Comparison of ENCODE assay signal across 15 cellular contexts in the genomic region with DNA sequence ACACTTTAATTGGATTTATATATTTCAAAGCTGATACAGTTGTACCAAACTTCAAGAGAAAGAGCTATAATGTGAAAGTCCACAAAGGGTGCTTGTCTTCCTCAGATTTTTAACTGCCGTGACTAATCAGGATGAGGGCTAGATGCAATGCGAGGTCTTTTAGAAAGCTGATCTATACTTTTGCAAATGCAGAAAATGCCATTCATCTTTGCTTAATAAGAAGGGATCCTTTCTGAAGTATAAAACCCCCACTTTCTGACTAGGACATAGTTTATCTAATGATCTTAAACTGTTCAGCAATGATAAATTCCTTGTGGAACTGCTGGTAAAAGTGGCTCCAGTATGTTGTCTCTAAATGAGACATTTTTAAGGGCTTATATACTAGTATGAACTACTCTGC.
DNase-seq lines count a peak whose midpoint lies in the region; ATAC-seq and TF ChIP-seq lines count a peak whose summit lies in the region.
"Had no signal": no experiment of that assay in that cellular context is flagged by ENCODE, and none has a peak within 500 bp of the region (broad histone marks: within the 10 kb centered on the region; RNA-seq: fewer than 3 reads in every experiment).

No MANE protein-coding gene starts in this region.

- TF ChIP-seq CTCF in HFFc6 (IDR thresholded peaks at IDR 0.05) (no peak), nephron progenitor cell (IDR thresholded peaks at IDR 0.05) (no peak)

- H3K4me1 Mint-ChIP-seq in HFFc6 (ENCODE audit: low read depth) (peaks cover 48% of the 10 kb centered on the region), nephron progenitor cell (peaks cover 22% of the 10 kb centered on the region)
- H3K4me1 Mint-ChIP-seq in naive thymus-derived CD8-positive, alpha-beta T cell = no peaks in the 10 kb centered on the region
- H3K4me1 Mint-ChIP-seq: CD4-positive, CD25-positive, alpha-beta regulatory T cell had no signal

- H3K27me3 Mint-ChIP-seq in HFFc6 (ENCODE audit: insufficient read depth) (peaks cover 2% of the 10 kb centered on the region; the same call in 1 of the 2 replicates), nephron progenitor cell (ENCODE audit: low read depth, poor library complexity) (no peaks in the 10 kb centered on the region)
- peaks cover 2 to 13% (median 5%) of the 10 kb centered on the region in 5 donors for H3K27me3 Mint-ChIP-seq in naive thymus-derived CD8-positive, alpha-beta T cell

- H3K27ac Mint-ChIP-seq in HFFc6 (peak overlapping the region; percentile 55), nephron progenitor cell (no peak overlapping the region)
- H3K27ac Mint-ChIP-seq in naive thymus-derived CD8-positive, alpha-beta T cell = no peak overlapping the region
- H3K27ac Mint-ChIP-seq: CD4-positive, CD25-positive, alpha-beta regulatory T cell had no signal

- in situ Hi-C loops in SK-MEL-5 (cut with HindIII; ENCODE audit: low pct_unique_long_range_greater_than_20kb, low sequenced_read_pairs) = no loop called here

- H3K4me3 Mint-ChIP-seq in HFFc6 (peak overlapping the region; percentile 21; the same call in 1 of the 2 replicates), nephron progenitor cell (no peak overlapping the region)
- no peak overlapping the region for H3K4me3 Mint-ChIP-seq in naive thymus-derived CD8-positive, alpha-beta T cell
- H3K4me3 Mint-ChIP-seq: CD4-positive, CD25-positive, alpha-beta regulatory T cell had no signal

- H3K36me3 Mint-ChIP-seq in HFFc6 (ENCODE audit: low read depth) = peaks cover 6% of the 10 kb centered on the region
- peaks cover 0 to 5% (median 0%) of the 10 kb centered on the region in 3 donors for H3K36me3 Mint-ChIP-seq in naive thymus-derived CD8-positive, alpha-beta T cell
- no peaks in the 10 kb centered on the region for H3K36me3 Mint-ChIP-seq in nephron progenitor cell (ENCODE audit: low read depth)
- H3K36me3 Mint-ChIP-seq: CD4-positive, CD25-positive, alpha-beta regulatory T cell had no signal

- peak; percentile 56 for DNase-seq in COLO829 (ENCODE audit: low spot score)
- DNase-seq in HFFc6 = peak; percentile 11
- peak; percentile 63 for DNase-seq in SK-MEL-5 (ENCODE audit: low read depth, low spot score)
- DNase-seq in foreskin melanocyte = peak; percentile 90
- no peak for DNase-seq in naive thymus-derived CD8-positive, alpha-beta T cell
- no peak for DNase-seq in nephron progenitor cell
- DNase-seq in DMS153 treated with DMSO at 0.1 percent for 48 hours (lab: John Stamatoyannopoulos, UW; ENCODE audit: unreplicated experiment) = no peak
- no peak for DNase-seq in activated gamma-delta T cell treated with Interleukin-2 at 50 U/mL for 16 hours
- DNase-seq: 8988T; ACHN; Calu3; CD4-positive, CD25-positive, alpha-beta regulatory T cell; DMS79 treated with DMSO at 0.1 percent for 48 hours; GM23248; H7 had no signal

- H3K9me3 Mint-ChIP-seq in HFFc6 (no peaks in the 10 kb centered on the region; the same call in 1 of the 2 replicates), nephron progenitor cell (peaks cover 4% of the 10 kb centered on the region)
- H3K9me3 Mint-ChIP-seq in naive thymus-derived CD8-positive, alpha-beta T cell = peaks cover 0 to 5% (median 0%) of the 10 kb centered on the region in 9 donors

- ATAC-seq in naive thymus-derived CD8-positive, alpha-beta T cell = no peak

- POLR2A ChIA-PET in naive thymus-derived CD8-positive, alpha-beta T cell (lab: Charles Lee) = no interaction called here

Comparison
In these comparisons a context has a peak if more than half of its experiments do, and no peak if none do; other contexts are left out.
1. DNase-seq: peak in COLO829 (single experiment), HFFc6 (single experiment), SK-MEL-5 (single experiment) and foreskin melanocyte (single experiment); none in naive thymus-derived CD8-positive, alpha-beta T cell (0 of 10), nephron progenitor cell (single experiment), DMS153 treated with DMSO at 0.1 percent for 48 hours (single experiment) and activated gamma-delta T cell treated with Interleukin-2 at 50 U/mL for 16 hours (single experiment).